ENCODE assay signal across 2 cellular contexts in genomic region chr15:79543097-79543496, GRCh38.
TF ChIP-seq lines count a peak whose summit lies in the region.

No MANE protein-coding gene starts in this region.

TF ChIP-seq in SK-N-SH, 30 proteins besides CTCF, POLR2A, EP300 and RAD21 (continued from another document):
- TF ChIP-seq, protein P1, sequence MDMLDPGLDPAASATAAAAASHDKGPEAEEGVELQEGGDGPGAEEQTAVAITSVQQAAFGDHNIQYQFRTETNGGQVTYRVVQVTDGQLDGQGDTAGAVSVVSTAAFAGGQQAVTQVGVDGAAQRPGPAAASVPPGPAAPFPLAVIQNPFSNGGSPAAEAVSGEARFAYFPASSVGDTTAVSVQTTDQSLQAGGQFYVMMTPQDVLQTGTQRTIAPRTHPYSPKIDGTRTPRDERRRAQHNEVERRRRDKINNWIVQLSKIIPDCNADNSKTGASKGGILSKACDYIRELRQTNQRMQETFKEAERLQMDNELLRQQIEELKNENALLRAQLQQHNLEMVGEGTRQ (IDR thresholded peaks at IDR 0.05; ENCODE audit: borderline replicate concordance, low read depth, low read length), result no peak
- TF ChIP-seq SMC3 (IDR thresholded peaks at IDR 0.05; ENCODE audit: low read depth, low read length), result no peak
- TF ChIP-seq IRF3 (IDR thresholded peaks at IDR 0.05; ENCODE audit: low read depth, low read length), result no peak
- TF ChIP-seq MXI1 (IDR thresholded peaks at IDR 0.05; ENCODE audit: low read depth, low read length), result no peak
- TF ChIP-seq GATA2 (CRISPR knock-in tag; IDR thresholded peaks at IDR 0.05), result no peak
- TF ChIP-seq FOXJ3 (CRISPR knock-in tag; IDR thresholded peaks at IDR 0.05), result no peak
- no peak for TF ChIP-seq TAF1 (IDR thresholded peaks at IDR 0.05; ENCODE audit: borderline replicate concordance, low read depth, low read length)
- no peak for TF ChIP-seq MEF2A (IDR thresholded peaks at IDR 0.05; ENCODE audit: borderline replicate concordance, low read depth)
- no peak for TF ChIP-seq TCF12 (IDR thresholded peaks at IDR 0.05)
- TF ChIP-seq, protein P2, sequence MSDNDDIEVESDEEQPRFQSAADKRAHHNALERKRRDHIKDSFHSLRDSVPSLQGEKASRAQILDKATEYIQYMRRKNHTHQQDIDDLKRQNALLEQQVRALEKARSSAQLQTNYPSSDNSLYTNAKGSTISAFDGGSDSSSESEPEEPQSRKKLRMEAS (IDR thresholded peaks at IDR 0.05; ENCODE audit: low read depth), result no peak
- no peak for TF ChIP-seq USF1 (IDR thresholded peaks at IDR 0.05; ENCODE audit: borderline replicate concordance, low read depth)
- no peak for TF ChIP-seq EZH2phosphoT487 (IDR thresholded peaks at IDR 0.05; ENCODE audit: borderline replicate concordance, low read depth)
- TF ChIP-seq, protein P3, sequence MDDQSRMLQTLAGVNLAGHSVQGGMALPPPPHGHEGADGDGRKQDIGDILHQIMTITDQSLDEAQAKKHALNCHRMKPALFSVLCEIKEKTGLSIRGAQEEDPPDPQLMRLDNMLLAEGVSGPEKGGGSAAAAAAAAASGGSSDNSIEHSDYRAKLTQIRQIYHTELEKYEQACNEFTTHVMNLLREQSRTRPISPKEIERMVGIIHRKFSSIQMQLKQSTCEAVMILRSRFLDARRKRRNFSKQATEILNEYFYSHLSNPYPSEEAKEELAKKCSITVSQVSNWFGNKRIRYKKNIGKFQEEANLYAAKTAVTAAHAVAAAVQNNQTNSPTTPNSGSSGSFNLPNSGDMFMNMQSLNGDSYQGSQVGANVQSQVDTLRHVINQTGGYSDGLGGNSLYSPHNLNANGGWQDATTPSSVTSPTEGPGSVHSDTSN (IDR thresholded peaks at IDR 0.05), result no peak
- no peak for TF ChIP-seq RFX5 (IDR thresholded peaks at IDR 0.05; ENCODE audit: low read length)
- no peak for TF ChIP-seq FOXM1 (IDR thresholded peaks at IDR 0.05; ENCODE audit: low read depth)
- TF ChIP-seq NFIC (IDR thresholded peaks at IDR 0.05; ENCODE audit: borderline replicate concordance), result no peak
- no peak for TF ChIP-seq YY1 (IDR thresholded peaks at IDR 0.05; ENCODE audit: low read depth)

TF ChIP-seq in SK-N-SH treated with all-trans-retinoic acid at 6 μM for 48 hours, 23 proteins besides CTCF, POLR2A, EP300 and RAD21:
- TF ChIP-seq, protein P4, sequence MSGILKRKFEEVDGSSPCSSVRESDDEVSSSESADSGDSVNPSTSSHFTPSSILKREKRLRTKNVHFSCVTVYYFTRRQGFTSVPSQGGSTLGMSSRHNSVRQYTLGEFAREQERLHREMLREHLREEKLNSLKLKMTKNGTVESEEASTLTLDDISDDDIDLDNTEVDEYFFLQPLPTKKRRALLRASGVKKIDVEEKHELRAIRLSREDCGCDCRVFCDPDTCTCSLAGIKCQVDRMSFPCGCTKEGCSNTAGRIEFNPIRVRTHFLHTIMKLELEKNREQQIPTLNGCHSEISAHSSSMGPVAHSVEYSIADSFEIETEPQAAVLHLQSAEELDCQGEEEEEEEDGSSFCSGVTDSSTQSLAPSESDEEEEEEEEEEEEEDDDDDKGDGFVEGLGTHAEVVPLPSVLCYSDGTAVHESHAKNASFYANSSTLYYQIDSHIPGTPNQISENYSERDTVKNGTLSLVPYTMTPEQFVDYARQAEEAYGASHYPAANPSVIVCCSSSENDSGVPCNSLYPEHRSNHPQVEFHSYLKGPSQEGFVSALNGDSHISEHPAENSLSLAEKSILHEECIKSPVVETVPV (CRISPR knock-in tag; IDR thresholded peaks at IDR 0.05), result no peak
- no peak for TF ChIP-seq ZNF8 (CRISPR knock-in tag; IDR thresholded peaks at IDR 0.05)
- no peak for TF ChIP-seq TOX (CRISPR knock-in tag; IDR thresholded peaks at IDR 0.05; ENCODE audit: borderline replicate concordance)
- no peak for TF ChIP-seq ISL1 (CRISPR knock-in tag; IDR thresholded peaks at IDR 0.05)
- TF ChIP-seq TSHZ2 (CRISPR knock-in tag; IDR thresholded peaks at IDR 0.05), result no peak
- TF ChIP-seq PATZ1 (CRISPR knock-in tag; IDR thresholded peaks at IDR 0.05; ENCODE audit: borderline replicate concordance), result no peak
- TF ChIP-seq, protein P5, sequence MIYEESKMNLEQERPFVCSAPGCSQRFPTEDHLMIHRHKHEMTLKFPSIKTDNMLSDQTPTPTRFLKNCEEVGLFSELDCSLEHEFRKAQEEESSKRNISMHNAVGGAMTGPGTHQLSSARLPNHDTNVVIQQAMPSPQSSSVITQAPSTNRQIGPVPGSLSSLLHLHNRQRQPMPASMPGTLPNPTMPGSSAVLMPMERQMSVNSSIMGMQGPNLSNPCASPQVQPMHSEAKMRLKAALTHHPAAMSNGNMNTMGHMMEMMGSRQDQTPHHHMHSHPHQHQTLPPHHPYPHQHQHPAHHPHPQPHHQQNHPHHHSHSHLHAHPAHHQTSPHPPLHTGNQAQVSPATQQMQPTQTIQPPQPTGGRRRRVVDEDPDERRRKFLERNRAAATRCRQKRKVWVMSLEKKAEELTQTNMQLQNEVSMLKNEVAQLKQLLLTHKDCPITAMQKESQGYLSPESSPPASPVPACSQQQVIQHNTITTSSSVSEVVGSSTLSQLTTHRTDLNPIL (CRISPR knock-in tag; IDR thresholded peaks at IDR 0.05; ENCODE audit: low read depth), result no peak
- TF ChIP-seq, protein P6, sequence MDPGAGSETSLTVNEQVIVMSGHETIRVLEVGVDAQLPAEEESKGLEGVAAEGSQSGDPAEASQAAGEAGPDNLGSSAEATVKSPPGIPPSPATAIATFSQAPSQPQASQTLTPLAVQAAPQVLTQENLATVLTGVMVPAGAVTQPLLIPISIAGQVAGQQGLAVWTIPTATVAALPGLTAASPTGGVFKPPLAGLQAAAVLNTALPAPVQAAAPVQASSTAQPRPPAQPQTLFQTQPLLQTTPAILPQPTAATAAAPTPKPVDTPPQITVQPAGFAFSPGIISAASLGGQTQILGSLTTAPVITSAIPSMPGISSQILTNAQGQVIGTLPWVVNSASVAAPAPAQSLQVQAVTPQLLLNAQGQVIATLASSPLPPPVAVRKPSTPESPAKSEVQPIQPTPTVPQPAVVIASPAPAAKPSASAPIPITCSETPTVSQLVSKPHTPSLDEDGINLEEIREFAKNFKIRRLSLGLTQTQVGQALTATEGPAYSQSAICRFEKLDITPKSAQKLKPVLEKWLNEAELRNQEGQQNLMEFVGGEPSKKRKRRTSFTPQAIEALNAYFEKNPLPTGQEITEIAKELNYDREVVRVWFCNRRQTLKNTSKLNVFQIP (CRISPR knock-in tag; IDR thresholded peaks at IDR 0.05; ENCODE audit: borderline replicate concordance, low read depth), result no peak
- TF ChIP-seq BACH2 (CRISPR knock-in tag; IDR thresholded peaks at IDR 0.05; ENCODE audit: borderline replicate concordance), result no peak
- TF ChIP-seq ZFP30 (CRISPR knock-in tag; IDR thresholded peaks at IDR 0.05), result no peak
- no peak for TF ChIP-seq ZFP3 (CRISPR knock-in tag; IDR thresholded peaks at IDR 0.05)
- TF ChIP-seq GLIS3 (CRISPR knock-in tag; IDR thresholded peaks at IDR 0.05), result no peak
- no peak for TF ChIP-seq OSR1 (CRISPR knock-in tag; IDR thresholded peaks at IDR 0.05)
- TF ChIP-seq PPARA (CRISPR knock-in tag; IDR thresholded peaks at IDR 0.05; ENCODE audit: borderline replicate concordance), result no peak
- TF ChIP-seq TCF4 (CRISPR knock-in tag; IDR thresholded peaks at IDR 0.05; ENCODE audit: borderline replicate concordance), result no peak
